In the genomic region with DNA sequence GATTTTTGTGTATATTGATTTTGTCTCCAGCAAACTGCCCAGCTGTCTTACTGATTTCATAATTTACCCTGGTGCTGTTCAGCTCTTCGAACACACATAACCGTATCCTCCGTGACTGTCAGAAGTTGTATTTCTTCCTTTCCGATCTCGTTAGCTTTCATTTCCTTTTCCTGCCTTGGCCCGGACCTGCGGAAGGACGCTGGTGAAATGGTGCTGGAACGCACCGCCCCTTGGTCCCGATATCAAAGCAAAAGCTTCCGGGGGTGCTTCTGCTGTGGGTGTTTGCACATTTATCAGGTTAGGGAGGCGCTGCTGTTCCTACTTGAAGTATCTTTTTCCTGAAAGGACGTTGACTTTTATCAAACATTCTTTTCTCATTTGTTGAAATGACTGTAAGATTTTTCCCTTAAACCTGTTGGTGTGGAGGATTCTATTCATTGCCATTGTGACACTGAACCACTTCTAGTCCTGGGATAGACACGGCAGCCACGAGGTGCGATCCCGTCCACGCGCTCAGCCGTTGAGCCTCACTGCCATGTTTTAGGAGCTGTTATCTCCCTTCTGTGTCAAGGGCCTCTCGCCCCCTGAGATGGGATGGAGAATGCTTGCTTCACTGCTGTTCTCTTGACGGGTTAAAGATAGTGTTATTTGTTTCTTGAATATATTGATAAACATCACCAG, we compare ENCODE assay signal across 9 cellular contexts.
DNase-seq lines count a peak whose midpoint lies in the region; ATAC-seq, FAIRE-seq and TF ChIP-seq lines count a peak whose summit lies in the region.
"Had no signal": no experiment of that assay in that cellular context is flagged by ENCODE, and none has a peak within 500 bp of the region (broad histone marks: within the 10 kb centered on the region; RNA-seq: fewer than 3 reads in every experiment).

No MANE protein-coding gene starts in this region.

- H3K4me1 ChIP-seq in spleen = peaks cover 16 to 66% (median 47%) of the 10 kb centered on the region in 6 donors

- H3K27ac ChIP-seq in spleen = peak overlapping the region; percentile 9 to 69 (median 46)

- H3K27me3 ChIP-seq in spleen (replicated peaks in 1 of 7) = peaks cover 0 to 54% (median 5%) of the 10 kb centered on the region in 7 donors

- DNase-seq in HT-29 (ENCODE audit: low spot score) = peak; percentile 15
- peak; percentile 40 to 51 for DNase-seq in activated CD4-positive, alpha-beta T cell treated with anti-CD3 and anti-CD28 coated beads, Interleukin-2, amount 50 U/mL, for 48 hours
- peak; percentile 15 for DNase-seq in fibroblast of villous mesenchyme (ENCODE audit: low read depth)
- peak; percentile 82 for DNase-seq in spleen
- no peak for DNase-seq in RCC 7860 (ENCODE audit: low spot score)
- DNase-seq in NCI-H2081 (lab: John Stamatoyannopoulos, UW) = no peak
- DNase-seq in cerebellar nuclear complex (lab: John Stamatoyannopoulos, UW) = no peak

- 15 to 22% (median 16%) methylated on average over 23 of the region's 23 CpGs for WGBS in spleen, 5 donors

- no peak for ATAC-seq in GM21786 (IDR thresholded peaks at IDR 0.05; ENCODE audit: unreplicated experiment)

- H3K4me3 ChIP-seq in fibroblast of villous mesenchyme (ENCODE audit: low read depth, low read length) = peak overlapping the region; percentile 30
- peak overlapping the region in 6 of 8 donors; percentile 1 to 51 (median 7) for H3K4me3 ChIP-seq in spleen

- FAIRE-seq in RCC 7860 (lab: Jason Lieb, UNC) = no peak
- FAIRE-seq: endometrium had no signal

- peaks cover 0 to 12% (median 9%) of the 10 kb centered on the region in 8 donors for H3K9me3 ChIP-seq in spleen

- intact Hi-C loops in spleen (cut with DNase I; ENCODE audit: low total_unique reads) = no loop called here

- no peak for TF ChIP-seq POLR2A in spleen (IDR thresholded peaks at IDR 0.05)

- no peak for TF ChIP-seq CTCF in fibroblast of villous mesenchyme (IDR thresholded peaks at IDR 0.05; ENCODE audit: insufficient read depth, low read depth, low read length)
- no peak for TF ChIP-seq CTCF in spleen (IDR thresholded peaks at IDR 0.05 in 8 of 11, conservative IDR thresholded peaks at IDR 0.05 in 3 of 11)

- H3K36me3 ChIP-seq in spleen = no peaks in the 10 kb centered on the region

Comparison
In these comparisons a context has a peak if more than half of its experiments do, and no peak if none do; other contexts are left out.
1. DNase-seq: peak in HT-29 (single experiment), activated CD4-positive, alpha-beta T cell treated with anti-CD3 and anti-CD28 coated beads, Interleukin-2, amount 50 U/mL, for 48 hours (2 of 2), fibroblast of villous mesenchyme (single experiment) and spleen (single experiment); none in RCC 7860 (single experiment), NCI-H2081 (0 of 2) and cerebellar nuclear complex (0 of 2).